ENCODE assay signal across 12 cellular contexts in genomic region chr17:72434991-72435618, GRCh38.
"Had no signal": no experiment of that assay in that cellular context is flagged by ENCODE, and none has a peak within 500 bp of the region (broad histone marks: within the 10 kb centered on the region; RNA-seq: fewer than 3 reads in every experiment).

No MANE protein-coding gene starts in this region.

- H3K4me3 ChIP-seq: hepatocyte, testis had no signal

- H3K4me2 ChIP-seq: hepatocyte had no signal

- FAIRE-seq: astrocyte had no signal

- DNase-seq: activated CD4-positive, alpha-beta T cell treated with anti-CD3 and anti-CD28 coated beads for 36 hours; activated naive CD4-positive, alpha-beta T cell treated with anti-CD3 and anti-CD28 coated beads for 36 hours; caudate nucleus; cortex of kidney; effector CD8-positive, alpha-beta T cell; kidney glomerular epithelial cell; stimulated activated CD4-positive, alpha-beta T cell treated with anti-CD3 and anti-CD28 coated beads, Interleukin-4, amount 100 ng/mL, for 4 hours; stimulated activated naive CD8-positive, alpha-beta T cell treated with anti-CD3 and anti-CD28 coated beads, Interleukin-15, amount 100 ng/mL, for 72 hours; T-helper 9 cell; testis had no signal

- H2AFZ ChIP-seq: hepatocyte had no signal

- H3K27ac ChIP-seq: hepatocyte, testis had no signal

- H3K27me3 ChIP-seq: hepatocyte, testis had no signal

- H3K9me3 ChIP-seq: testis had no signal
